In the genomic region with DNA sequence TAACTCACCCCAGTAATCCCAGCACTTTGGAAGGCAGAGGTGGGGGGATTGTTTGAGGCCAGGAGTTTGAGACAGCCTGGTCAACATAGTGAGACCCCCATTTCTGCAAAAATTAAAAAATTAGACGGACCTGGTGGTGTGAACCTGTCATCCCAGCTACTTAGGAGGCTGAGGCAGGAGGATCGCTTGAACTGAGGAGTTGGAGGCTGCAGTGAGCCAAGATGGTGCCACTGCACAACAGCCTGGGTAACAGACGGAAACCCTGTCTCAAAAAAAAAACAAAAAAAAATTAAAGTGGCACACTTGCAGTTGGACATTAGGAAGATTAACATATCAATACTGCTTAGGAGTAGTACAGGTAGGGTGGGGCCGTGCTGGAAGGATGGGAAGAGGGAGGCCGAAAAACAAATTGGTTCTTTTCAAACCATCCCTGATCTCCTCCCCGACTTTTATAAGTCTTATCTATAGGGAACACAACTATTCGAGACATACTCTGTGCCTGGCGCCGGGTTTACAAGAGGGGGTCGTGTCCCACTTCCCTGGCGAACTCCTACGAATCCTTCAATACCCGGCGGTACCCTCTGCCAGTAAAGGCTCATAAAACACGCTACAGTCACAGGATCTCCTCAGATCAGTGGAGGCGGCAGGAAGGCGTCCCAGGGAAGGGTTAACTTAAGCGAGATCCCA, we compare ENCODE assay signal across 8 cellular contexts. TPM values are rescaled to one million over a fixed set of nuclear protein-coding genes. Genes with fewer than 3 reads are reported as not detected.
DNase-seq lines count a peak whose midpoint lies in the region; ATAC-seq and TF ChIP-seq lines count a peak whose summit lies in the region.

No MANE protein-coding gene starts in this region.

- DNase-seq in neural crest cell (ENCODE audit: low read depth, low spot score), result no peak
- DNase-seq in kidney tubule cell (ENCODE audit: low spot score), result no peak
- DNase-seq in NCI-H2171 (lab: John Stamatoyannopoulos, UW), result no peak
- no peak for DNase-seq in effector CD8-positive, alpha-beta T cell (lab: John Stamatoyannopoulos, UW)

- H3K4me3 Mint-ChIP-seq in neural crest cell, result peak overlapping the region; percentile 96

- no peaks in the 10 kb centered on the region for H3K27me3 Mint-ChIP-seq in neural crest cell (ENCODE audit: low read depth)

- H3K79me2 ChIP-seq in OCI-LY1 (ENCODE audit: insufficient read depth, low read length), result no peaks in the 10 kb centered on the region

- H3K4me1 ChIP-seq in OCI-LY1 (ENCODE audit: insufficient read depth, low read length, severe bottlenecking) (peaks cover 29% of the 10 kb centered on the region), ectodermal cell (ENCODE audit: control insufficient read depth, insufficient read depth, low read length) (peaks cover 3% of the 10 kb centered on the region)

- H3K9ac ChIP-seq in OCI-LY1 (ENCODE audit: low read length), result peak overlapping the region; percentile 78

- peaks cover 2% of the 10 kb centered on the region for H3K36me3 Mint-ChIP-seq in neural crest cell (ENCODE audit: low read depth)

- no peak overlapping the region for H2AFZ ChIP-seq in OCI-LY1 (ENCODE audit: low read length)

- peak overlapping the region; percentile 75 for H3K4me3 ChIP-seq in OCI-LY1 (ENCODE audit: low read depth, low read length, poor library complexity, severe bottlenecking)
- peak overlapping the region; percentile 83 for H3K4me3 ChIP-seq in ectodermal cell (ENCODE audit: insufficient read depth, low read depth, low read length)

- H3K4me1 Mint-ChIP-seq in neural crest cell, result peaks cover 34% of the 10 kb centered on the region

- WGBS in ectodermal cell, 2 experiments, result 20 to 21% methylated on average over 18 of the region's 18 CpGs

- H4K20me1 ChIP-seq in OCI-LY1 (ENCODE audit: insufficient read depth, low read length), result no peaks in the 10 kb centered on the region

- H3K9me2 ChIP-seq in OCI-LY1 (ENCODE audit: low read depth, low read length), result no peaks in the 10 kb centered on the region

- H3F3A ChIP-seq in OCI-LY1 (ENCODE audit: insufficient read depth, low read length), result no peaks in the 10 kb centered on the region

- TF ChIP-seq CTCF in C4-2B (conservative IDR thresholded peaks at IDR 0.05) (no peak), OCI-LY1 (IDR thresholded peaks at IDR 0.05; ENCODE audit: low read length) (no peak), neural crest cell (conservative IDR thresholded peaks at IDR 0.05) (no peak)

- no peaks in the 10 kb centered on the region for H3K9me3 Mint-ChIP-seq in neural crest cell

- peaks cover 7% of the 10 kb centered on the region for H3K36me3 ChIP-seq in OCI-LY1 (ENCODE audit: insufficient read depth, low read length)
- H3K36me3 ChIP-seq in ectodermal cell (ENCODE audit: control insufficient read depth, insufficient read depth, low read length), result peaks cover 7% of the 10 kb centered on the region

- H3K27me3 ChIP-seq in OCI-LY1 (ENCODE audit: insufficient read depth, low read length) (no peaks in the 10 kb centered on the region), ectodermal cell (ENCODE audit: control insufficient read depth, insufficient read depth, low read length, poor library complexity, severe bottlenecking) (no peaks in the 10 kb centered on the region)

- H3K27ac Mint-ChIP-seq in neural crest cell (ENCODE audit: unreplicated experiment), result peak overlapping the region; percentile 100

- H3K4me2 ChIP-seq in OCI-LY1 (ENCODE audit: low read length), result peak overlapping the region; percentile 79

- H3K27ac ChIP-seq in C4-2B, result peak overlapping the region; percentile 85
- peak overlapping the region; percentile 76 for H3K27ac ChIP-seq in OCI-LY1 (ENCODE audit: low read depth, low read length, poor library complexity, severe bottlenecking)
- H3K27ac ChIP-seq in ectodermal cell (ENCODE audit: insufficient read depth, low read depth, low read length, poor library complexity, severe bottlenecking), result no peak overlapping the region

- no peaks in the 10 kb centered on the region for H3K9me3 ChIP-seq in OCI-LY1 (ENCODE audit: low read length)
- no peaks in the 10 kb centered on the region for H3K9me3 ChIP-seq in ectodermal cell (ENCODE audit: control insufficient read depth, low read length)

- ATAC-seq in HG03175 (IDR thresholded peaks at IDR 0.05; ENCODE audit: unreplicated experiment), result no peak

RNA-seq across cellular contexts. Expression of a gene that starts 0.6 kb away (rescaled TPM):
- 107 TPM for polyA plus RNA-seq in ectodermal cell (2013, experiment 1 of 4)
- 100.0 TPM for polyA plus RNA-seq in ectodermal cell (2013, experiment 2 of 4)
- 79.1 TPM for polyA plus RNA-seq in ectodermal cell (2013, experiment 3 of 4)
- 86.3 TPM for polyA plus RNA-seq in ectodermal cell (2013, experiment 4 of 4)
- 82.0 and 88.9 TPM in 2 replicates for total RNA-seq in neural crest cell

RNA-seq across cellular contexts. Expression of a gene that starts 0.9 kb away (rescaled TPM):
- 40.2 TPM for polyA plus RNA-seq in ectodermal cell (2013, experiment 1 of 4)
- polyA plus RNA-seq in ectodermal cell (2013, experiment 2 of 4), result 38.0 TPM
- 24.9 TPM for polyA plus RNA-seq in ectodermal cell (2013, experiment 3 of 4)
- polyA plus RNA-seq in ectodermal cell (2013, experiment 4 of 4), result 29.9 TPM
- 27.7 and 27.9 TPM in 2 replicates for total RNA-seq in neural crest cell

RNA-seq across cellular contexts. Expression of a gene that starts 8.2 kb away (rescaled TPM):
- polyA plus RNA-seq in ectodermal cell (2013, experiment 1 of 4), result 1.2 TPM
- polyA plus RNA-seq in ectodermal cell (2013, experiment 2 of 4), result 0.75 TPM
- polyA plus RNA-seq in ectodermal cell (2013, experiment 3 of 4), result 0.53 TPM
- 0.89 TPM for polyA plus RNA-seq in ectodermal cell (2013, experiment 4 of 4)
- total RNA-seq in neural crest cell, result 2.1 and 2.4 TPM in 2 replicates

RNA-seq across cellular contexts. Expression of a gene that starts 17.1 kb away (rescaled TPM):
- polyA plus RNA-seq in ectodermal cell (2013, experiment 1 of 4), result 22.0 TPM
- polyA plus RNA-seq in ectodermal cell (2013, experiment 2 of 4), result 22.2 TPM
- polyA plus RNA-seq in ectodermal cell (2013, experiment 3 of 4), result 17.3 TPM
- polyA plus RNA-seq in ectodermal cell (2013, experiment 4 of 4), result 21.1 TPM
- total RNA-seq in neural crest cell, result 22.6 and 23.6 TPM in 2 replicates

RNA-seq across cellular contexts. Expression of a gene that starts 17.3 kb away (rescaled TPM):
- polyA plus RNA-seq in ectodermal cell (2013, experiment 1 of 4), result 319 TPM
- polyA plus RNA-seq in ectodermal cell (2013, experiment 2 of 4), result 332 TPM
- polyA plus RNA-seq in ectodermal cell (2013, experiment 3 of 4), result 241 TPM
- 242 TPM for polyA plus RNA-seq in ectodermal cell (2013, experiment 4 of 4)
- total RNA-seq in neural crest cell, result 420 and 426 TPM in 2 replicates
